8 cellular contexts compared by ENCODE assay signal in genomic region chr16:87391950-87392822, GRCh38. TPM values are rescaled to one million over a fixed set of nuclear protein-coding genes. Genes with fewer than 3 reads are reported as not detected.
DNase-seq lines count a peak whose midpoint lies in the region; ATAC-seq and TF ChIP-seq lines count a peak whose summit lies in the region.

Gene MAP1LC3B, plus strand, starts transcription at chr16:87392336. Its CDS starts 92 bp downstream, at chr16:87392428.

- ATAC-seq in GM18907 (IDR thresholded peaks at IDR 0.05; ENCODE audit: unreplicated experiment) = peak; percentile 60
- peak; percentile 49 for ATAC-seq in HG03139 (IDR thresholded peaks at IDR 0.05; ENCODE audit: unreplicated experiment)

- DNase-seq in AG04449 (ENCODE audit: low read depth, low spot score) (peak; percentile 59), NCI-H2227 treated with DMSO at 0.1 percent for 48 hours (lab: John Stamatoyannopoulos, UW) (peak; percentile 79), mammary epithelial cell (peak; percentile 96), iPS-NIHi7 (ENCODE audit: extremely low spot score) (peak; percentile 94), smooth muscle cell (lab: John Stamatoyannopoulos, UW; ENCODE audit: unreplicated experiment) (peak; percentile 96)

- H3K4me3 ChIP-seq in AG04449 (ENCODE audit: low read depth, low read length) = peak within 1 kb of the TSS; percentile 81
- H3K4me3 ChIP-seq in WI38 (ENCODE audit: low read depth, low read length) = peak within 1 kb of the TSS; percentile 86
- H3K4me3 ChIP-seq in mammary epithelial cell (replicated peaks in 1 of 3; ENCODE audit: insufficient read depth in 1 of 3, low read depth in 2 of 3, low read length in 3 of 3) = peak within 1 kb of the TSS; percentile 68 to 90 (median 84)
- peak within 1 kb of the TSS; percentile 76 for H3K4me3 ChIP-seq in smooth muscle cell

- in situ Hi-C loops in mammary epithelial cell (cut with MboI; ENCODE audit: low sequenced_read_pairs in 2 of 2) = loop anchor here in 1 of 2 donors (25.0 kb wide), 1 partner anchor 830 kb away; the partner anchor contains the start of genes FOXC2 and MTHFSD

- peak within 1 kb of the TSS; percentile 99 for H3K4me2 ChIP-seq in mammary epithelial cell (ENCODE audit: insufficient read depth, low read depth, low read length)
- H3K4me2 ChIP-seq in smooth muscle cell = peak within 1 kb of the TSS; percentile 94

- H3K9me3 ChIP-seq in mammary epithelial cell (replicated peaks; ENCODE audit: insufficient read depth, low read length) (no peaks in the 10 kb centered on the region), smooth muscle cell (replicated peaks; ENCODE audit: low read depth) (no peaks in the 10 kb centered on the region)

- H3K4me1 ChIP-seq in mammary epithelial cell (ENCODE audit: insufficient read depth, low read length) = peaks cover 36% of the 10 kb centered on the region
- H3K4me1 ChIP-seq in smooth muscle cell (ENCODE audit: low read depth) = peaks cover 12% of the 10 kb centered on the region

- H3K27ac ChIP-seq in mammary epithelial cell (ENCODE audit: insufficient read depth, low read depth, low read length) (peak within 1 kb of the TSS; percentile 87), smooth muscle cell (ENCODE audit: low read depth) (peak within 1 kb of the TSS; percentile 92)

- H3K36me3 ChIP-seq in mammary epithelial cell (ENCODE audit: insufficient read depth, low read length) = no peaks in the 10 kb centered on the region
- no peaks in the 10 kb centered on the region for H3K36me3 ChIP-seq in smooth muscle cell (ENCODE audit: low read depth)

- WGBS in mammary epithelial cell (ENCODE audit: low coverage, missing lambda C conversion rate) = 0% methylated on average over 4 of the region's 113 CpGs
- WGBS in smooth muscle cell (ENCODE audit: low lambda C conversion rate) = 1% methylated on average over 63 of the region's 113 CpGs

- POLR2A ChIA-PET in AG04449 (lab: Yijun Ruan, JAX) = interaction anchor here (1.6 kb wide), 1 partner anchor 9 kb away, joined by 7 read pairs; the partner anchor contains the start of gene FBXO31

- peak within 1 kb of the TSS; percentile 91 for H3K9ac ChIP-seq in mammary epithelial cell (ENCODE audit: insufficient read depth, low read length)
- H3K9ac ChIP-seq in smooth muscle cell (ENCODE audit: low read depth) = peak within 1 kb of the TSS; percentile 94

- H3F3A ChIP-seq in smooth muscle cell (ENCODE audit: low read depth) = peaks cover 28% of the 10 kb centered on the region

- dilution Hi-C loops in mammary epithelial cell (cut with HindIII; ENCODE audit: low sequenced_read_pairs) = no loop called here

- H4K20me1 ChIP-seq in mammary epithelial cell (ENCODE audit: insufficient read depth, low read length) (no peaks in the 10 kb centered on the region), smooth muscle cell (ENCODE audit: low read depth) (peaks cover 45% of the 10 kb centered on the region)

- no peaks in the 10 kb centered on the region for H3K27me3 ChIP-seq in mammary epithelial cell (ENCODE audit: insufficient read depth, low read length)
- no peaks in the 10 kb centered on the region for H3K27me3 ChIP-seq in smooth muscle cell (ENCODE audit: low read depth)

- peaks cover 51% of the 10 kb centered on the region for H3K79me2 ChIP-seq in mammary epithelial cell (ENCODE audit: insufficient read depth, low read length)
- H3K79me2 ChIP-seq in smooth muscle cell (ENCODE audit: low read depth) = peaks cover 46% of the 10 kb centered on the region

- intact Hi-C loops in mammary epithelial cell (cut with micrococcal nuclease) = loop anchor here (2.0 kb wide), 1 partner anchor 479 kb away; no protein-coding TSS in a partner anchor

- TF ChIP-seq CTCF in AG04449 (IDR thresholded peaks at IDR 0.05; ENCODE audit: insufficient read depth, low read length, missing control alignments) = no peak
- no peak for TF ChIP-seq CTCF in WI38 (IDR thresholded peaks at IDR 0.05; ENCODE audit: low read depth, low read length)
- TF ChIP-seq CTCF in mammary epithelial cell (conservative IDR thresholded peaks at IDR 0.05 in 1 of 2, IDR thresholded peaks at IDR 0.05 in 1 of 2; ENCODE audit: extremely low read depth in 1 of 2, insufficient read depth in 1 of 2, low read depth in 1 of 2, low read length in 2 of 2) = no peak
- no peak for TF ChIP-seq CTCF in smooth muscle cell (IDR thresholded peaks at IDR 0.05; ENCODE audit: borderline replicate concordance, insufficient read depth, poor library complexity, severe bottlenecking)

- CTCF ChIA-PET in AG04449 (lab: Yijun Ruan, JAX) (interaction anchor here (0.9 to 7.9 kb wide), 8 partner anchors 9 to 377 kb away, joined by 3 to 53 read pairs (median 8); partner anchors contain the start of gene FBXO31), mammary epithelial cell (lab: Charles Lee; ENCODE audit: low non-redundant PET) (no interaction called here)

- no TSS peak for BruUV-seq in mammary epithelial cell (replicated peaks; lab: Mats Ljungman, UMichigan)

- H2AFZ ChIP-seq in mammary epithelial cell (ENCODE audit: low read depth, low read length) (peak within 1 kb of the TSS; percentile 79), smooth muscle cell (ENCODE audit: low read depth) (peak within 1 kb of the TSS; percentile 65)

RNA-seq across cellular contexts. Expression of gene MAP1LC3B, which starts in this region (rescaled TPM):
- total RNA-seq in mammary epithelial cell (100 to 1,000 TPM in 1 of 2 donors, 10 to 100 TPM in 1; 78.5 to 104 TPM), smooth muscle cell (67.5 and 77.5 TPM in 2 replicates)
- polyA plus RNA-seq in mammary epithelial cell (17.9 TPM), smooth muscle cell (107 and 118 TPM in 2 replicates)
- 48.4 TPM for polyA minus RNA-seq in mammary epithelial cell

Comparison
In these comparisons a context has a peak if more than half of its experiments do, and no peak if none do; other contexts are left out.
1. Peak in every context shown above with its lines: DNase-seq, ATAC-seq, H3K4me3 ChIP-seq and H3K27ac ChIP-seq.